Comparison of ENCODE assay signal across 10 cellular contexts in genomic region chr11:96241351-96241841, GRCh38.
DNase-seq lines count a peak whose midpoint lies in the region; ATAC-seq, FAIRE-seq and TF ChIP-seq lines count a peak whose summit lies in the region.
"Had no signal": no experiment of that assay in that cellular context is flagged by ENCODE, and none has a peak within 500 bp of the region (broad histone marks: within the 10 kb centered on the region; RNA-seq: fewer than 3 reads in every experiment).

No MANE protein-coding gene starts in this region.

- H3K27me3 Mint-ChIP-seq in CD4-positive, alpha-beta T cell: no peaks in the 10 kb centered on the region
- H3K27me3 Mint-ChIP-seq in activated naive CD8-positive, alpha-beta T cell treated with anti-CD3 and anti-CD28 coated beads for 36 hours: no peaks in the 10 kb centered on the region
- H3K27me3 Mint-ChIP-seq in naive thymus-derived CD8-positive, alpha-beta T cell: no peaks in the 10 kb centered on the region
- no peaks in the 10 kb centered on the region for H3K27me3 Mint-ChIP-seq in activated CD4-positive, alpha-beta memory T cell treated with anti-CD3 and anti-CD28 coated beads, Interleukin-2, amount 10 ng/mL, durations not matched to agents 7 days and 5 days

- H3K4me1 Mint-ChIP-seq in CD4-positive, alpha-beta T cell (ENCODE audit: low read depth): peaks cover 53% of the 10 kb centered on the region
- H3K4me1 Mint-ChIP-seq in activated naive CD8-positive, alpha-beta T cell treated with anti-CD3 and anti-CD28 coated beads for 36 hours: peaks cover 36% of the 10 kb centered on the region
- peaks cover 23 to 51% (median 46%) of the 10 kb centered on the region in 4 donors for H3K4me1 Mint-ChIP-seq in naive thymus-derived CD8-positive, alpha-beta T cell
- peaks cover 40% of the 10 kb centered on the region for H3K4me1 Mint-ChIP-seq in activated CD4-positive, alpha-beta memory T cell treated with anti-CD3 and anti-CD28 coated beads, Interleukin-2, amount 10 ng/mL, durations not matched to agents 7 days and 5 days

- H3K36me3 ChIP-seq in H7 (replicated peaks; ENCODE audit: control insufficient read depth, insufficient read depth, low read length): no peaks in the 10 kb centered on the region
- H3K36me3 ChIP-seq: thyroid gland had no signal

- no peak overlapping the region for H3K27ac ChIP-seq in CD4-positive, alpha-beta T cell (ENCODE audit: low read depth, low read length)

- intact Hi-C loops in CD4-positive, alpha-beta T cell (cut with DNase I, micrococcal nuclease): loop anchor here in 1 of 2 experiments (5.0 kb wide), 3 partner anchors 34 to 184 kb away; no protein-coding TSS in a partner anchor

- FAIRE-seq in GM12891 (lab: Jason Lieb, UNC): no peak

- TF ChIP-seq CTCF in CD4-positive, alpha-beta T cell (IDR thresholded peaks at IDR 0.05): no peak

- POLR2A ChIA-PET in CD4-positive, alpha-beta T cell (lab: Charles Lee): interaction anchor here (1.3 to 4.7 kb wide), 4 partner anchors 8 to 150 kb away, joined by 3 to 33 read pairs (median 17); no protein-coding TSS in a partner anchor
- POLR2A ChIA-PET in naive thymus-derived CD8-positive, alpha-beta T cell (lab: Charles Lee): interaction anchor here (0.9 to 3.2 kb wide), 2 partner anchors 20 to 28 kb away, joined by 3 to 10 read pairs; no protein-coding TSS in a partner anchor
- POLR2A ChIA-PET in activated CD4-positive, alpha-beta memory T cell treated with anti-CD3 and anti-CD28 coated beads, Interleukin-2, amount 10 ng/mL, durations not matched to agents 7 days and 5 days (lab: Charles Lee): interaction anchor here (1.6 to 5.8 kb wide), 3 partner anchors 14 to 453 kb away, joined by 3 to 73 read pairs (median 21); partner anchors contain the start of gene MAML2

- H3K27me3 ChIP-seq in CD4-positive, alpha-beta T cell (ENCODE audit: control insufficient read depth, insufficient read depth, low read length): no peaks in the 10 kb centered on the region
- H3K27me3 ChIP-seq in H7 (ENCODE audit: control insufficient read depth, insufficient read depth, low read length): no peaks in the 10 kb centered on the region
- H3K27me3 ChIP-seq: thyroid gland had no signal

- CTCF ChIA-PET in CD4-positive, alpha-beta T cell (lab: Charles Lee): interaction anchor here (1.7 to 4.5 kb wide), 2 partner anchors 101 to 186 kb away, joined by 5 to 38 read pairs; partner anchors contain the start of gene MAML2
- CTCF ChIA-PET in activated CD4-positive, alpha-beta memory T cell treated with anti-CD3 and anti-CD28 coated beads, Interleukin-2, amount 10 ng/mL, durations not matched to agents 7 days and 5 days (lab: Charles Lee): interaction anchor here (3.3 to 12.1 kb wide), 2 partner anchors 15 to 100 kb away, joined by 12 to 146 read pairs; partner anchors contain the start of gene MAML2

- H3K27ac Mint-ChIP-seq in CD4-positive, alpha-beta T cell: peak overlapping the region; percentile 99
- H3K27ac Mint-ChIP-seq in activated naive CD8-positive, alpha-beta T cell treated with anti-CD3 and anti-CD28 coated beads for 36 hours: peak overlapping the region; percentile 79
- peak overlapping the region; percentile 36 to 100 (median 81) for H3K27ac Mint-ChIP-seq in naive thymus-derived CD8-positive, alpha-beta T cell
- no peak overlapping the region for H3K27ac Mint-ChIP-seq in activated CD4-positive, alpha-beta memory T cell treated with anti-CD3 and anti-CD28 coated beads, Interleukin-2, amount 10 ng/mL, durations not matched to agents 7 days and 5 days

- peaks cover 3% of the 10 kb centered on the region for H3K9me3 Mint-ChIP-seq in CD4-positive, alpha-beta T cell
- H3K9me3 Mint-ChIP-seq in activated naive CD8-positive, alpha-beta T cell treated with anti-CD3 and anti-CD28 coated beads for 36 hours: no peaks in the 10 kb centered on the region
- no peaks in the 10 kb centered on the region for H3K9me3 Mint-ChIP-seq in naive thymus-derived CD8-positive, alpha-beta T cell
- H3K9me3 Mint-ChIP-seq in activated CD4-positive, alpha-beta memory T cell treated with anti-CD3 and anti-CD28 coated beads, Interleukin-2, amount 10 ng/mL, durations not matched to agents 7 days and 5 days: no peaks in the 10 kb centered on the region

- H3K9me3 ChIP-seq in CD4-positive, alpha-beta T cell (ENCODE audit: control insufficient read depth, low read length): no peaks in the 10 kb centered on the region
- H3K9me3 ChIP-seq: thyroid gland had no signal

- no peak for TF ChIP-seq POLR2A in GM12891 (IDR thresholded peaks at IDR 0.05; ENCODE audit: low read depth, low read length)

- H3K4me3 Mint-ChIP-seq in CD4-positive, alpha-beta T cell: peak overlapping the region; percentile 49
- no peak overlapping the region for H3K4me3 Mint-ChIP-seq in activated naive CD8-positive, alpha-beta T cell treated with anti-CD3 and anti-CD28 coated beads for 36 hours
- H3K4me3 Mint-ChIP-seq in naive thymus-derived CD8-positive, alpha-beta T cell: peak overlapping the region in 6 of 10 donors; percentile 3 to 61 (median 32)
- H3K4me3 Mint-ChIP-seq in activated CD4-positive, alpha-beta memory T cell treated with anti-CD3 and anti-CD28 coated beads, Interleukin-2, amount 10 ng/mL, durations not matched to agents 7 days and 5 days: no peak overlapping the region

- H3K36me3 Mint-ChIP-seq in CD4-positive, alpha-beta T cell (ENCODE audit: low read depth): peaks cover 10% of the 10 kb centered on the region
- peaks cover 2% of the 10 kb centered on the region for H3K36me3 Mint-ChIP-seq in activated naive CD8-positive, alpha-beta T cell treated with anti-CD3 and anti-CD28 coated beads for 36 hours
- peaks cover 0 to 2% (median 0%) of the 10 kb centered on the region in 3 donors for H3K36me3 Mint-ChIP-seq in naive thymus-derived CD8-positive, alpha-beta T cell
- H3K36me3 Mint-ChIP-seq in activated CD4-positive, alpha-beta memory T cell treated with anti-CD3 and anti-CD28 coated beads, Interleukin-2, amount 10 ng/mL, durations not matched to agents 7 days and 5 days (ENCODE audit: low read depth): peaks cover 8% of the 10 kb centered on the region

- DNase-seq in CD4-positive, alpha-beta T cell: no peak
- DNase-seq in H7 (peak; percentile 22), GM12891 (ENCODE audit: insufficient read length, low spot score) (no peak)
- DNase-seq in activated naive CD8-positive, alpha-beta T cell treated with anti-CD3 and anti-CD28 coated beads for 36 hours: no peak
- DNase-seq in naive thymus-derived CD8-positive, alpha-beta T cell: peak in 1 of 10 donors; percentile 14
- DNase-seq in activated CD4-positive, alpha-beta memory T cell treated with anti-CD3 and anti-CD28 coated beads, Interleukin-2, amount 10 ng/mL, durations not matched to agents 7 days and 5 days: no peak
- DNase-seq: NCI-H1694 treated with DMSO at 0.1 percent for 48 hours, thyroid gland had no signal

- no peak overlapping the region for H3K4me3 ChIP-seq in H7 (ENCODE audit: insufficient read depth, low read depth, low read length)
- H3K4me3 ChIP-seq: thyroid gland had no signal

- ATAC-seq in CD4-positive, alpha-beta T cell (ENCODE audit: poor library complexity): no peak
- peak in 1 of 2 donors; percentile 13 for ATAC-seq in naive thymus-derived CD8-positive, alpha-beta T cell
- ATAC-seq in GM21381 (IDR thresholded peaks at IDR 0.05; ENCODE audit: unreplicated experiment) (no peak), GM21717 (IDR thresholded peaks at IDR 0.05; ENCODE audit: unreplicated experiment) (no peak)

TF ChIP-seq in GM12891, 5 proteins besides CTCF, POLR2A, EP300 and RAD21:
- TF ChIP-seq POU2F2 (IDR thresholded peaks at IDR 0.05; ENCODE audit: low read depth, low read length) (no peak), SPI1 (IDR thresholded peaks at IDR 0.05; ENCODE audit: low read depth, low read length) (no peak), TAF1 (IDR thresholded peaks at IDR 0.05; ENCODE audit: low read depth, low read length) (no peak), PAX5 (IDR thresholded peaks at IDR 0.05; ENCODE audit: insufficient read depth, low read length, severe bottlenecking) (no peak), POLR2AphosphoS5 (IDR thresholded peaks at IDR 0.05; ENCODE audit: low read depth, low read length) (no peak)

Comparison
In these comparisons a context has a peak if more than half of its experiments do, and no peak if none do; other contexts are left out.
1. H3K4me3 Mint-ChIP-seq: peak in CD4-positive, alpha-beta T cell (single experiment) and naive thymus-derived CD8-positive, alpha-beta T cell (6 of 10); none in activated naive CD8-positive, alpha-beta T cell treated with anti-CD3 and anti-CD28 coated beads for 36 hours (single experiment) and activated CD4-positive, alpha-beta memory T cell treated with anti-CD3 and anti-CD28 coated beads, Interleukin-2, amount 10 ng/mL, durations not matched to agents 7 days and 5 days (single experiment).